ENCODE assay signal across 25 cellular contexts in genomic region chr16:22979038-22979437, GRCh38.
DNase-seq lines count a peak whose midpoint lies in the region; ATAC-seq and TF ChIP-seq lines count a peak whose summit lies in the region.
"Had no signal": no experiment of that assay in that cellular context is flagged by ENCODE, and none has a peak within 500 bp of the region (broad histone marks: within the 10 kb centered on the region; RNA-seq: fewer than 3 reads in every experiment).

No MANE protein-coding gene starts in this region.

- peaks cover 8% of the 10 kb centered on the region for H3K9me3 Mint-ChIP-seq in activated CD4-positive, alpha-beta T cell treated with anti-CD3 and anti-CD28 coated beads for 36 hours (ENCODE audit: low read depth)

- no peak overlapping the region for H3K27ac ChIP-seq in dorsolateral prefrontal cortex
- H3K27ac ChIP-seq: PC-9, SK-N-MC had no signal

- H3K27me3 ChIP-seq in BE2C (no peaks in the 10 kb centered on the region), dorsolateral prefrontal cortex (peaks cover 0 to 4% (median 0%) of the 10 kb centered on the region in 45 donors)

- peaks cover 14% of the 10 kb centered on the region for H3K27me3 Mint-ChIP-seq in activated CD4-positive, alpha-beta T cell treated with anti-CD3 and anti-CD28 coated beads for 36 hours

- no peaks in the 10 kb centered on the region for H3K9me3 ChIP-seq in BE2C

- H3K4me3 Mint-ChIP-seq in activated CD4-positive, alpha-beta T cell treated with anti-CD3 and anti-CD28 coated beads for 36 hours, result no peak overlapping the region
- H3K4me3 Mint-ChIP-seq: CD8-positive, alpha-beta memory T cell had no signal

- H3K4me1 ChIP-seq in BE2C, result no peaks in the 10 kb centered on the region
- H3K4me1 ChIP-seq: HAP-1 had no signal

- DNase-seq in BE2C (no peak), MV-4-11 (lab: John Stamatoyannopoulos, UW) (peak; percentile 7), dorsolateral prefrontal cortex (peak in 3 of 10 donors; percentile 14 to 44 (median 43)), midbrain (lab: John Stamatoyannopoulos, UW) (peak; percentile 24), CD1c-positive myeloid dendritic cell (ENCODE audit: extremely low spot score) (no peak), GF-D8 (lab: John Stamatoyannopoulos, UW) (no peak), H4 (ENCODE audit: low spot score) (no peak)
- DNase-seq in activated CD4-positive, alpha-beta T cell treated with anti-CD3 and anti-CD28 coated beads for 36 hours, result no peak
- DNase-seq: ACHN; C1 segment of cervical spinal cord; Calu3; CD8-positive, alpha-beta memory T cell; EL; KBM-7; MM.1S; NCI-H1105 treated with DMSO at 0.1 percent for 48 hours; NCI-H2029 treated with DMSO at 0.1 percent for 48 hours; NCI-H226; NCI-H510A treated with DMSO at 0.1 percent for 48 hours; NCI-H82; PC-9; RPMI8226; SHP77 had no signal

- TF ChIP-seq CTCF in BE2C (IDR thresholded peaks at IDR 0.05; ENCODE audit: low read depth, low read length) (peak; percentile 53), dorsolateral prefrontal cortex (IDR thresholded peaks at IDR 0.05 in 54 of 56, conservative IDR thresholded peaks at IDR 0.05 in 2 of 56; ENCODE audit: low read depth in 1 of 56, partially characterized antibody in 56 of 56) (peak in 41 of 56 donors; percentile 2 to 66 (median 33))

- POLR2A ChIA-PET in activated CD4-positive, alpha-beta T cell treated with anti-CD3 and anti-CD28 coated beads for 36 hours (lab: Charles Lee), result no interaction called here

- H3K4me1 Mint-ChIP-seq in activated CD4-positive, alpha-beta T cell treated with anti-CD3 and anti-CD28 coated beads for 36 hours, result no peaks in the 10 kb centered on the region
- H3K4me1 Mint-ChIP-seq: CD8-positive, alpha-beta memory T cell had no signal

- no peak for ATAC-seq in activated CD4-positive, alpha-beta T cell treated with anti-CD3 and anti-CD28 coated beads for 36 hours

- H3K36me3 ChIP-seq in BE2C, result no peaks in the 10 kb centered on the region
- H3K36me3 ChIP-seq: HAP-1 had no signal

- intact Hi-C loops in dorsolateral prefrontal cortex (cut with DNase I), result loop anchor here in 1 of 2 donors (10.0 kb wide), 1 partner anchor 456 kb away; no protein-coding TSS in a partner anchor
- intact Hi-C loops in activated CD4-positive, alpha-beta T cell treated with anti-CD3 and anti-CD28 coated beads for 36 hours (cut with DNase I, micrococcal nuclease), result no loop called here

- H3K36me3 Mint-ChIP-seq in activated CD4-positive, alpha-beta T cell treated with anti-CD3 and anti-CD28 coated beads for 36 hours (ENCODE audit: low read depth), result no peaks in the 10 kb centered on the region
- H3K36me3 Mint-ChIP-seq: CD8-positive, alpha-beta memory T cell had no signal

- no peak overlapping the region for H3K27ac Mint-ChIP-seq in activated CD4-positive, alpha-beta T cell treated with anti-CD3 and anti-CD28 coated beads for 36 hours
- H3K27ac Mint-ChIP-seq: CD8-positive, alpha-beta memory T cell had no signal

- H3K4me3 ChIP-seq in BE2C (ENCODE audit: low read depth, low read length), result no peak overlapping the region
- H3K4me3 ChIP-seq in dorsolateral prefrontal cortex, result no peak overlapping the region
- H3K4me3 ChIP-seq: HAP-1, PC-9, SK-N-MC had no signal

- CTCF ChIA-PET in activated CD4-positive, alpha-beta T cell treated with anti-CD3 and anti-CD28 coated beads for 36 hours (lab: Charles Lee), result no interaction called here

Comparison
In these comparisons a context has a peak if more than half of its experiments do, and no peak if none do; other contexts are left out.
1. DNase-seq: peak in MV-4-11 (single experiment) and midbrain (single experiment); none in BE2C (single experiment), CD1c-positive myeloid dendritic cell (single experiment), GF-D8 (single experiment), H4 (single experiment) and activated CD4-positive, alpha-beta T cell treated with anti-CD3 and anti-CD28 coated beads for 36 hours (single experiment).